In the genomic region with DNA sequence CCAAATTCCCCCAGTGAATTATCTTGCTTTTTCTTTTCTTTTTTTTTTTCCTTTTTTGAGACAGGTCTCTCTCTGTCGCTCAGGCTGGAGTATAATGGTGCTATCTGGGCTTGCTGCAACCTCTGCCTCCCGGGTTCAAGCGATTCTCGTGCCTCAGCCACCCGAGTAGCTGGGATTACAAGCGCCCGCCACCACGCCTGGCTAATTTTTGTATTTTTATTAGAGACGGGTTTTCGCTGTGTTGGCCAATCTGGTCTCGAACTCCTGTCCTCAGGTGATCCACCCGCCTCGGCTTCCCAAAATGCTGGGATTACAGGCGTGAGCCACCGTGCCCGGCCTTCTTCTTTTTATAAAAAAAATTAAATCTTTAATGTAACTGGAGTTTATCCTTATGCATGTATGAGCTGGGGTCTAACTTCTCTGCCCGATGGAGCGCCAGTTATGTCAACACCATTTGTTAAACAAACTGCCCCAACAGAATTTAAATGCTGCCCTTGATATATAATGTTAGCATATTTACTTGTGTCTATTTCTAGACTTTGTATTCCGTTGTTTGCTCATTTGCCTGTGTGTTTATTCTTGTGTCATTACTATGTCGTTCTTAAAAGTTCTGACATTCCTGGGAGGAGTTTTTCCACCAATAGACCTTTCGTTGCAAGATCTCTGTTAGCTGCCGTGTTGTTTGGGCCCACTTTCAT, we compare ENCODE assay signal across 8 cellular contexts. TPM values are rescaled to one million over a fixed set of nuclear protein-coding genes. Genes with fewer than 3 reads are reported as not detected.
DNase-seq lines count a peak whose midpoint lies in the region; ATAC-seq and TF ChIP-seq lines count a peak whose summit lies in the region.

No MANE protein-coding gene starts in this region.

- H3K9me3 Mint-ChIP-seq in brain (no peaks in the 10 kb centered on the region), memory B cell (no peaks in the 10 kb centered on the region)

- H3K4me3 Mint-ChIP-seq in brain (peak overlapping the region; percentile 93 to 96 (median 94)), memory B cell (peak overlapping the region; percentile 91)

- H3K27me3 ChIP-seq in DND-41 (ENCODE audit: insufficient read depth, low read length, poor library complexity) = no peaks in the 10 kb centered on the region

- H4K20me1 ChIP-seq in DND-41 (ENCODE audit: insufficient read depth, low read length) = peaks cover 25% of the 10 kb centered on the region

- peaks cover 46% of the 10 kb centered on the region for H3K79me2 ChIP-seq in DND-41 (ENCODE audit: insufficient read depth, low read length)

- H3K4me3 ChIP-seq in DND-41 (ENCODE audit: low read depth in 1 of 2, low read length in 2 of 2) = peak overlapping the region; percentile 87 to 94; a peak in 3 of 4 replicates

- peaks cover 12% of the 10 kb centered on the region for H3K27me3 Mint-ChIP-seq in brain
- H3K27me3 Mint-ChIP-seq in memory B cell = no peaks in the 10 kb centered on the region

- peak overlapping the region; percentile 84 for H3K4me2 ChIP-seq in DND-41 (ENCODE audit: insufficient read depth, low read length)

- H2AFZ ChIP-seq in DND-41 (ENCODE audit: low read depth, low read length) = peak overlapping the region; percentile 55

- peak overlapping the region; percentile 75 to 94 (median 82) for H3K27ac Mint-ChIP-seq in brain
- H3K27ac Mint-ChIP-seq in memory B cell = peak overlapping the region; percentile 57

- peak overlapping the region; percentile 99 for H3K9ac ChIP-seq in DND-41 (ENCODE audit: low read depth, low read length)

- peaks cover 37% of the 10 kb centered on the region for H3K4me1 ChIP-seq in DND-41 (ENCODE audit: insufficient read depth, low read length)

- H3K9me3 ChIP-seq in DND-41 (ENCODE audit: insufficient read depth, low read length, severe bottlenecking) = no peaks in the 10 kb centered on the region

- H3K4me1 Mint-ChIP-seq in brain (peaks cover 31% of the 10 kb centered on the region), memory B cell (peaks cover 15% of the 10 kb centered on the region)

- peak overlapping the region; percentile 98 for H3K27ac ChIP-seq in DND-41 (ENCODE audit: low read length)

- H3K36me3 ChIP-seq in DND-41 (ENCODE audit: insufficient read depth, low read length) = peaks cover 38% of the 10 kb centered on the region

- ATAC-seq in DND-41 (ENCODE audit: insufficient read depth, low read depth) (peak; percentile 15; the same call in 1 of the 3 replicates), memory B cell (ENCODE audit: low read depth) (peak; percentile 34), HG03457 (IDR thresholded peaks at IDR 0.05; ENCODE audit: unreplicated experiment) (no peak), HG03159 (IDR thresholded peaks at IDR 0.05; ENCODE audit: unreplicated experiment) (no peak)

- TF ChIP-seq CTCF in DND-41 (IDR thresholded peaks at IDR 0.05; ENCODE audit: borderline replicate concordance, extremely low read depth, low read length, poor library complexity, severe bottlenecking) (no peak), brain (conservative IDR thresholded peaks at IDR 0.05) (no peak)

- no peak for DNase-seq in DND-41
- peak; percentile 34 for DNase-seq in HK-2 (ENCODE audit: unreplicated experiment)
- DNase-seq in memory B cell (ENCODE audit: low spot score in 2 of 2) = no peak
- DNase-seq in SHP77 treated with DMSO at 0.1 percent for 48 hours (lab: John Stamatoyannopoulos, UW) = no peak
- no peak for DNase-seq in stimulated activated naive CD4-positive, alpha-beta T cell treated with Interleukin-2 at 50 U/mL for 16 hours (lab: John Stamatoyannopoulos, UW)

- H3K36me3 Mint-ChIP-seq in brain (no peaks in the 10 kb centered on the region), memory B cell (no peaks in the 10 kb centered on the region)

RNA-seq across cellular contexts. Expression of gene AURKB, which starts 0.5 kb away (rescaled TPM):
- 55.1 TPM for polyA plus RNA-seq in brain (ENCODE audit: insufficient read depth, low read depth, low replicate concordance)

RNA-seq across cellular contexts. Expression of gene BORCS6, which starts 20.9 kb away (rescaled TPM):
- polyA plus RNA-seq in brain (ENCODE audit: insufficient read depth, low read depth, low replicate concordance) = 8.7 TPM

RNA-seq across cellular contexts. Expression of gene TMEM107, which starts 34.7 kb away (rescaled TPM):
- polyA plus RNA-seq in brain (ENCODE audit: insufficient read depth, low read depth, low replicate concordance) = 47.2 TPM

RNA-seq across cellular contexts. Expression of gene CTC1, which starts 36.9 kb away (rescaled TPM):
- polyA plus RNA-seq in brain (ENCODE audit: insufficient read depth, low read depth, low replicate concordance) = 21.4 TPM

RNA-seq across cellular contexts. Expression of gene PFAS, which starts 38.2 kb away (rescaled TPM):
- polyA plus RNA-seq in brain (ENCODE audit: insufficient read depth, low read depth, low replicate concordance) = 20.4 TPM

Comparison
In these comparisons a context has a peak if more than half of its experiments do, and no peak if none do; other contexts are left out.
1. ATAC-seq: peak in DND-41 (single experiment) and memory B cell (single experiment); none in HG03457 (single experiment) and HG03159 (single experiment).